18 cellular contexts compared by ENCODE assay signal in genomic region chr7:71637578-71637977, GRCh38.
A peak's percentile ranks its signal among the peaks of the same experiment; 100 is the strongest.
DNase-seq lines count a peak whose midpoint lies in the region; ATAC-seq and TF ChIP-seq lines count a peak whose summit lies in the region.
"Had no signal": no experiment of that assay in that cellular context is flagged by ENCODE, and none has a peak within 500 bp of the region (broad histone marks: within the 10 kb centered on the region; RNA-seq: fewer than 3 reads in every experiment).

No MANE protein-coding gene starts in this region.

- H3K4me1 ChIP-seq in lower lobe of right lung: peaks cover 7% of the 10 kb centered on the region

- no peaks in the 10 kb centered on the region for H3K27me3 ChIP-seq in lower lobe of right lung (ENCODE audit: low read depth)
- H3K27me3 ChIP-seq: tibial nerve had no signal

- DNase-seq in AG08396 (ENCODE audit: low spot score): peak; percentile 46
- peak; percentile 74 for DNase-seq in NCI-H1694 (lab: John Stamatoyannopoulos, UW)
- peak; percentile 91 for DNase-seq in cerebellar cortex (ENCODE audit: low spot score)
- no peak for DNase-seq in lower lobe of right lung
- no peak for DNase-seq in NCI-H1417 (lab: John Stamatoyannopoulos, UW)
- DNase-seq in NCI-H2029 treated with DMSO at 0.1 percent for 48 hours (lab: John Stamatoyannopoulos, UW): no peak
- no peak for DNase-seq in NCI-H345 (lab: John Stamatoyannopoulos, UW)
- DNase-seq: activated CD8-positive, alpha-beta T cell treated with anti-CD3 and anti-CD28 coated beads for 36 hours; amniotic stem cell; COR-L47; NCI-H1092; retina; stimulated activated CD4-positive, alpha-beta T cell treated with anti-CD3 and anti-CD28 coated beads, Interleukin-2, amount 100 ng/mL, for 24 hours had no signal

- H3K9me3 ChIP-seq in lower lobe of right lung: no peaks in the 10 kb centered on the region
- H3K9me3 ChIP-seq: tibial nerve had no signal

- peak; percentile 51 to 58 for ATAC-seq in lower lobe of right lung
- no peak for ATAC-seq in HG03571 (IDR thresholded peaks at IDR 0.05; ENCODE audit: unreplicated experiment)
- ATAC-seq: activated CD8-positive, alpha-beta T cell treated with anti-CD3 and anti-CD28 coated beads for 36 hours; activated T-helper 17 cell treated with anti-CD3 and anti-CD28 coated beads, Interleukin-2, amount 50 U/mL, for 72 hours; natural killer cell treated with Interleukin-12 subunit alpha and Interleukin-12 subunit beta and Interleukin-15 and Interleukin-18, amount 100 ng/mL, for 72 hours; SK-N-SH treated with all-trans-retinoic acid at 6 μM for 48 hours had no signal

- no peak overlapping the region for H3K27ac ChIP-seq in lower lobe of right lung
- H3K27ac ChIP-seq: tibial nerve had no signal

- TF ChIP-seq CTCF in lower lobe of right lung (IDR thresholded peaks at IDR 0.05): no peak

- H3K4me3 ChIP-seq in lower lobe of right lung: no peak overlapping the region
- H3K4me3 ChIP-seq: tibial nerve had no signal

- intact Hi-C loops in lower lobe of right lung (cut with DNase I): no loop called here

- no peaks in the 10 kb centered on the region for H3K36me3 ChIP-seq in lower lobe of right lung
- H3K36me3 ChIP-seq: tibial nerve had no signal

Comparison
In these comparisons a context has a peak if more than half of its experiments do, and no peak if none do; other contexts are left out.
1. DNase-seq: peak in AG08396 (single experiment), NCI-H1694 (single experiment) and cerebellar cortex (single experiment); none in lower lobe of right lung (single experiment), NCI-H1417 (0 of 3), NCI-H2029 treated with DMSO at 0.1 percent for 48 hours (single experiment) and NCI-H345 (single experiment).